In the genomic region with DNA sequence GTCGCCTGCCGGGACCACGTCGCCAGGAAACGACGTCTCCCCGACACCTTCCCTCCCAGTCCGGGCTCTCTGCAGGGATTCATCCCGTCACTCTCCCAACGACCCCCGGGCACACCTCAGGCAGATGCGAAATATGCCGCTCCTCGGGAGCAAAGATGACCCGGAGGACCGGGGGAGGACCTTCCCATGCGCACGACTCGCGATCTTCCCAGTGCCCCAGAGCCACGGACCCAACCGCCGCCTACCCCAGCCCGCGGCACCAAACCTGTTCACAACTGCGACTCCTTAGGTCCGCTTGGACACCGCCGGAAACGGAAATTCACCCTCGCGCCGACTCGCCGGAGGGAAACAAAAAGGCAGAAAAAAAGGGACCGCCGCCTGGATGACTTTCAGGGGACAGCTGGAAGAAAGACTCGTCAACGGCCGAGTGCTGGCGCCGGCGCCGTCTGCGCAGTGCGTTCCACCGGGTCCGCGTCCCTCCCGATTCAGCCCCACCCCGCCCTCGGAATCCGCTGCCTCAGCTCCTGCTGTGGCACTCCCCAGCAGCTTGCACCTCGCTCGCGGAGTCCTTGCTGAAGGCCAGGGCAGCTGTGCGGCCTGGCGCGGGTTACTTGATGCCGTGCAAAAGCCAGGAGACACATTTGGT, we compare ENCODE assay signal across 8 cellular contexts. TPM values are rescaled to one million over a fixed set of nuclear protein-coding genes. Genes with fewer than 3 reads are reported as not detected.
A peak's percentile ranks its signal among the peaks of the same experiment; 100 is the strongest.
DNase-seq lines count a peak whose midpoint lies in the region; TF ChIP-seq lines count a peak whose summit lies in the region.
"Not testable (repeated sequence)": the region's sequence is repeated elsewhere in the genome, so short reads cannot be mapped to it uniquely, and the experiment has no call there.

No MANE protein-coding gene starts in this region.

- H3K27ac Mint-ChIP-seq in HFFc6: peak overlapping the region; percentile 96

- H3K9me3 Mint-ChIP-seq in HFFc6: not testable (repeated sequence)

- H3K27ac ChIP-seq in substantia nigra (ENCODE audit: low read depth, low read length, poor library complexity, severe bottlenecking): peak overlapping the region; percentile 55

- H3K27me3 Mint-ChIP-seq in HFFc6 (ENCODE audit: insufficient read depth): not testable (repeated sequence)

- peaks cover 18% of the 10 kb centered on the region for H3K4me1 Mint-ChIP-seq in HFFc6 (ENCODE audit: low read depth)

- DNase-seq in GM04503 (ENCODE audit: low read depth): peak; percentile 38
- peak; percentile 92 for DNase-seq in HFFc6
- DNase-seq in MV-4-11 (lab: John Stamatoyannopoulos, UW): peak; percentile 84
- DNase-seq in SK-N-DZ (ENCODE audit: low spot score): peak; percentile 92
- peak; percentile 79 for DNase-seq in activated naive CD4-positive, alpha-beta T cell treated with anti-CD3 and anti-CD28 coated beads, Interleukin-2, amount 50 U/mL, for 16 hours
- DNase-seq in glomerular endothelial cell (ENCODE audit: extremely low read depth, low read depth, low spot score): peak; percentile 29
- peak in 53 of 56 donors; percentile 24 to 92 (median 76) for DNase-seq in nucleus accumbens (lab: John Stamatoyannopoulos, UW)
- peak in 48 of 49 donors; percentile 13 to 91 (median 69) for DNase-seq in substantia nigra (lab: John Stamatoyannopoulos, UW)

- not testable (repeated sequence) for TF ChIP-seq CTCF in HFFc6 (IDR thresholded peaks at IDR 0.05)

- H3K4me3 Mint-ChIP-seq in HFFc6: peak overlapping the region; percentile 95

- H3K36me3 Mint-ChIP-seq in HFFc6 (ENCODE audit: low read depth): not testable (repeated sequence)

RNA-seq across cellular contexts. Expression of gene AGAP9, which starts 29.9 kb away (rescaled TPM):
- 1 to 10 TPM; 2.2 to 3.3 (median 3.0) TPM for total RNA-seq in HFFc6 (2021; fragmentation: NEBNext Ultra II Directional; extraction: Animal tissue kit (Norgen Biotek cat#: 25700))
- 6.1 and 7.7 TPM in 2 replicates for polyA plus RNA-seq in SK-N-DZ (2014; cell fraction: cytosol; rRNA removed)
- polyA plus RNA-seq in SK-N-DZ (2014; cell fraction: nucleus; rRNA removed): 33.6 and 42.7 TPM in 2 replicates
- total RNA-seq in glomerular endothelial cell: 3.1 and 4.8 TPM in 2 replicates

Comparison
In these comparisons a context has a peak if more than half of its experiments do, and no peak if none do; other contexts are left out.
1. Peak in every context shown above with its lines: DNase-seq and H3K27ac ChIP-seq.
2. DNase-seq: peak in every context shown above with its lines; median percentile 92 in HFFc6; 92 in SK-N-DZ; 84 in MV-4-11; 79 in activated naive CD4-positive, alpha-beta T cell treated with anti-CD3 and anti-CD28 coated beads, Interleukin-2, amount 50 U/mL, for 16 hours; 76 in nucleus accumbens; 69 in substantia nigra; 38 in GM04503; 29 in glomerular endothelial cell.